In the genomic region with DNA sequence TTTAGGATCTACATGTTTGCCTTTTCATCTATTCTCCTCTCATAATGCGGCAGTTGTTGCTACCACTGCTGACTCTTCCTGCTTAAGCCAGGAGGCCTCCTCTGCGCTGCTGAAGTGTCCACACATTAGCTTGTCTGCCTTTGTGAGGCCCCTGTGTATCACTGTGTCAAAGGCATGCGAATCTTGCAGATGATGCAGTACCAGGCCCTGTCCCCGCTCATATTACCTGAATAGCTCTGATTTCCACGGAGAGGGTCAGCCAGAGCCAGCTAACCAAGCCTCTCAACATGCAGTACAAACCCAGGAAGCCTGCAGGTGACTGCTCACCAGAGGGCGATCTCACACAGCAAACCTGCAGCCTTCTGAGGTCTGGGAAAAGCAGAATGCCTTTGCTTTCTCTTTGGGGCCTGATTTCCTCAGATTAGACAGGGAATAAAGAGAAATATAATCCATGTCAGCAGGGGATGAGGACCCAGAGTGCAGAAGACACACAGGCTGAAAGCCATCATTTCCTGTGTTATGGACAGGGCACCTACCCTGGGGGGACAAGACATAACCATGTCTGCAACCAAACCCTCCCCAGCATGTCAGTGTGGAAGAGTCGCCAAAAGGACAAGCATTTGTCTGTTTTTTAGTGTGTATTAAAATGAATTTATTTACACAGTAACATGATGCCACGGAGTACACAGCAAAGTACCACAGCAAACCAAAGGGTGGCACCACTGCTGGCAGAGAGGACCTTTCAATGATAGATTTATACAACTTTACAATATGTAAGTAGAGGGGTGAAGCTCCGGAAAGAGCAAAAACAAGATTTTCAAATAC, we compare ENCODE assay signal across 8 cellular contexts. TPM values are rescaled to one million over a fixed set of nuclear protein-coding genes. Genes with fewer than 3 reads are reported as not detected.
DNase-seq lines count a peak whose midpoint lies in the region; ATAC-seq and TF ChIP-seq lines count a peak whose summit lies in the region.

No MANE protein-coding gene starts in this region.

- H3K4me3 Mint-ChIP-seq in activated T-helper 2 cell treated with anti-CD3 and anti-CD28 coated beads, Interferon-gamma antibody, Interleukin-2, Interleukin-4, amounts not matched to agents 10 μg/mL and 5 μg/mL and 100 μg/mL, durations not matched to agents 14 hours and 24 hours and 36 hours (ENCODE audit: low read depth) = no peak overlapping the region
- H3K4me3 Mint-ChIP-seq in progenitor cell of endocrine pancreas (ENCODE audit: low read depth) = no peak overlapping the region

- H4K20me1 ChIP-seq in BLaER1 treated with 17β-estradiol and CSF1 and Interleukin-3, amounts not matched to agents 10 nM and 100 nM = peaks cover 0 to 8% (median 0%) of the 10 kb centered on the region in 11 experiments; a peak in 1 of 22 replicates

- no peaks in the 10 kb centered on the region for H3K27me3 ChIP-seq in BLaER1 treated with 17β-estradiol and CSF1 and Interleukin-3, amounts not matched to agents 10 nM and 100 nM
- H3K27me3 ChIP-seq in HAP-1 (ENCODE audit: low read depth) = no peaks in the 10 kb centered on the region

- H3K36me3 ChIP-seq in BLaER1 treated with 17β-estradiol and CSF1 and Interleukin-3, amounts not matched to agents 10 nM and 100 nM = peaks cover 0 to 10% (median 0%) of the 10 kb centered on the region in 11 experiments; a peak in 4 of 22 replicates
- H3K36me3 ChIP-seq in HAP-1 (replicated peaks) = no peaks in the 10 kb centered on the region

- H3K4me2 ChIP-seq in BLaER1 treated with 17β-estradiol and CSF1 and Interleukin-3, amounts not matched to agents 10 nM and 100 nM = peak overlapping the region; percentile 25 to 65 (median 48); a peak in 18 of 22 replicates

- peak overlapping the region in 8 of 11 experiments; percentile 11 to 64 (median 37); a peak in 8 of 22 replicates for H3K9ac ChIP-seq in BLaER1 treated with 17β-estradiol and CSF1 and Interleukin-3, amounts not matched to agents 10 nM and 100 nM

- no peak overlapping the region for H3K4me3 ChIP-seq in BLaER1 treated with 17β-estradiol and CSF1 and Interleukin-3, amounts not matched to agents 10 nM and 100 nM
- H3K4me3 ChIP-seq in HAP-1 = no peak overlapping the region

- in situ Hi-C loops in HAP-1 (cut with MboI; ENCODE audit: low sequenced_read_pairs) = loop anchor here (5.0 kb wide), 1 partner anchor 440 kb away; no protein-coding TSS in a partner anchor

- peak; percentile 73 for TF ChIP-seq CTCF in progenitor cell of endocrine pancreas (IDR thresholded peaks at IDR 0.05; ENCODE audit: unreplicated experiment)

- no peak for ATAC-seq in GM18505 (IDR thresholded peaks at IDR 0.05; ENCODE audit: unreplicated experiment)
- ATAC-seq in GM19035 (IDR thresholded peaks at IDR 0.05; ENCODE audit: unreplicated experiment) = no peak

- no peaks in the 10 kb centered on the region for H3K36me3 Mint-ChIP-seq in activated T-helper 2 cell treated with anti-CD3 and anti-CD28 coated beads, Interferon-gamma antibody, Interleukin-2, Interleukin-4, amounts not matched to agents 10 μg/mL and 5 μg/mL and 100 μg/mL, durations not matched to agents 14 hours and 24 hours and 36 hours (ENCODE audit: low read depth)
- H3K36me3 Mint-ChIP-seq in progenitor cell of endocrine pancreas (ENCODE audit: insufficient read depth) = no peaks in the 10 kb centered on the region

- H3K9me3 ChIP-seq in BLaER1 treated with 17β-estradiol and CSF1 and Interleukin-3, amounts not matched to agents 10 nM and 100 nM (replicated peaks in 1 of 11) = no peaks in the 10 kb centered on the region
- H3K9me3 ChIP-seq in HAP-1 = no peaks in the 10 kb centered on the region

- peaks cover 15 to 31% (median 24%) of the 10 kb centered on the region in 10 experiments for H3K4me1 ChIP-seq in BLaER1 treated with 17β-estradiol and CSF1 and Interleukin-3, amounts not matched to agents 10 nM and 100 nM
- H3K4me1 ChIP-seq in HAP-1 = no peaks in the 10 kb centered on the region

- no peak overlapping the region for H3K27ac Mint-ChIP-seq in activated T-helper 2 cell treated with anti-CD3 and anti-CD28 coated beads, Interferon-gamma antibody, Interleukin-2, Interleukin-4, amounts not matched to agents 10 μg/mL and 5 μg/mL and 100 μg/mL, durations not matched to agents 14 hours and 24 hours and 36 hours
- H3K27ac Mint-ChIP-seq in progenitor cell of endocrine pancreas = peak overlapping the region; percentile 15

- peak; percentile 79 to 84 for DNase-seq in HAP-1 (ENCODE audit: low spot score in 2 of 2)
- peak; percentile 46 for DNase-seq in NCI-H748 (lab: John Stamatoyannopoulos, UW; ENCODE audit: unreplicated experiment)
- peak; percentile 25 for DNase-seq in activated T-helper 2 cell treated with anti-CD3 and anti-CD28 coated beads, Interferon-gamma antibody, Interleukin-2, Interleukin-4, amounts not matched to agents 10 μg/mL and 5 μg/mL and 100 μg/mL, durations not matched to agents 14 hours and 24 hours and 36 hours (ENCODE audit: low spot score)
- peak; percentile 48 for DNase-seq in glomerular visceral epithelial cell (ENCODE audit: extremely low spot score)
- peak; percentile 34 for DNase-seq in progenitor cell of endocrine pancreas (ENCODE audit: low spot score, unreplicated experiment)

- no peak for TF ChIP-seq POLR2A in GM18505 (IDR thresholded peaks at IDR 0.05; ENCODE audit: borderline replicate concordance, extremely low read depth, insufficient read depth, insufficient read length)

- no peaks in the 10 kb centered on the region for H3K9me3 Mint-ChIP-seq in activated T-helper 2 cell treated with anti-CD3 and anti-CD28 coated beads, Interferon-gamma antibody, Interleukin-2, Interleukin-4, amounts not matched to agents 10 μg/mL and 5 μg/mL and 100 μg/mL, durations not matched to agents 14 hours and 24 hours and 36 hours
- H3K9me3 Mint-ChIP-seq in progenitor cell of endocrine pancreas (ENCODE audit: low read depth) = no peaks in the 10 kb centered on the region

- H3K27ac ChIP-seq in BLaER1 treated with 17β-estradiol and CSF1 and Interleukin-3, amounts not matched to agents 10 nM and 100 nM = peak overlapping the region in 3 of 11 experiments; percentile 51 to 65 (median 62); a peak in 4 of 22 replicates

- intact Hi-C loops in activated T-helper 2 cell treated with anti-CD3 and anti-CD28 coated beads, Interferon-gamma antibody, Interleukin-2, Interleukin-4, amounts not matched to agents 10 μg/mL and 5 μg/mL and 100 μg/mL, durations not matched to agents 14 hours and 24 hours and 36 hours (cut with micrococcal nuclease) = no loop called here

- H3K4me1 Mint-ChIP-seq in activated T-helper 2 cell treated with anti-CD3 and anti-CD28 coated beads, Interferon-gamma antibody, Interleukin-2, Interleukin-4, amounts not matched to agents 10 μg/mL and 5 μg/mL and 100 μg/mL, durations not matched to agents 14 hours and 24 hours and 36 hours (ENCODE audit: low read depth) = peaks cover 4% of the 10 kb centered on the region
- H3K4me1 Mint-ChIP-seq in progenitor cell of endocrine pancreas (ENCODE audit: low read depth) = peaks cover 3% of the 10 kb centered on the region

- no peaks in the 10 kb centered on the region for H3K27me3 Mint-ChIP-seq in activated T-helper 2 cell treated with anti-CD3 and anti-CD28 coated beads, Interferon-gamma antibody, Interleukin-2, Interleukin-4, amounts not matched to agents 10 μg/mL and 5 μg/mL and 100 μg/mL, durations not matched to agents 14 hours and 24 hours and 36 hours (ENCODE audit: low read depth)
- no peaks in the 10 kb centered on the region for H3K27me3 Mint-ChIP-seq in progenitor cell of endocrine pancreas

RNA-seq across cellular contexts. Expression of gene TSPAN3, which starts 36.8 kb away (rescaled TPM):
- total RNA-seq in activated T-helper 2 cell treated with anti-CD3 and anti-CD28 coated beads, Interferon-gamma antibody, Interleukin-2, Interleukin-4, amounts not matched to agents 10 μg/mL and 5 μg/mL and 100 μg/mL, durations not matched to agents 14 hours and 24 hours and 36 hours = 37.8 and 40.1 TPM in 2 replicates
- total RNA-seq in progenitor cell of endocrine pancreas = 337 and 352 TPM in 2 replicates

Comparison
In these comparisons a context has a peak if more than half of its experiments do, and no peak if none do; other contexts are left out.
1. DNase-seq: peak in every context shown above with its lines; median percentile 82 in HAP-1; 48 in glomerular visceral epithelial cell; 46 in NCI-H748; 34 in progenitor cell of endocrine pancreas; 25 in activated T-helper 2 cell treated with anti-CD3 and anti-CD28 coated beads, Interferon-gamma antibody, Interleukin-2, Interleukin-4, amounts not matched to agents 10 μg/mL and 5 μg/mL and 100 μg/mL, durations not matched to agents 14 hours and 24 hours and 36 hours.